Comparison of ENCODE assay signal across 29 cellular contexts in genomic region chr10:111384556-111384955, GRCh38.
"Had no signal": no experiment of that assay in that cellular context is flagged by ENCODE, and none has a peak within 500 bp of the region (broad histone marks: within the 10 kb centered on the region; RNA-seq: fewer than 3 reads in every experiment).

No MANE protein-coding gene starts in this region.

- ATAC-seq: activated naive CD8-positive, alpha-beta T cell treated with anti-CD3 and anti-CD28 coated beads, Interleukin-2, amount 50 U/mL, for 24 hours; heart right ventricle; left lobe of liver; lower lobe of right lung; mucosa of descending colon; natural killer cell treated with Interleukin-12 subunit alpha and Interleukin-12 subunit beta and Interleukin-15 and Interleukin-18, amount 100 ng/mL, for 72 hours; right cardiac atrium had no signal

- H3K9me3 ChIP-seq: esophagus muscularis mucosa, heart right ventricle, lower lobe of right lung, mucosa of descending colon, thoracic aorta, uterus had no signal

- H3K4me1 ChIP-seq: esophagus muscularis mucosa, heart right ventricle, lower lobe of right lung, uterus had no signal

- DNase-seq: activated B cell treated with CpG ODN at 0.5 μM for 24 hours; activated CD4-positive, alpha-beta T cell treated with anti-CD3 and anti-CD28 coated beads for 4 hours; activated CD4-positive, alpha-beta T cell treated with anti-CD3 and anti-CD28 coated beads, Interleukin-2, amount 50 U/mL, for 48 hours; activated CD8-positive, alpha-beta memory T cell treated with anti-CD3 and anti-CD28 coated beads, Interleukin-2, amount 50 U/mL, for 4 hours; activated gamma-delta T cell; activated naive CD4-positive, alpha-beta T cell treated with anti-CD3 and anti-CD28 coated beads, Interleukin-2, amount 50 U/mL, for 16 hours; activated naive CD8-positive, alpha-beta T cell treated with anti-CD3 and anti-CD28 coated beads, Interleukin-2, amount 50 U/mL, for 24 hours; activated T-cell treated with anti-CD3 and anti-CD28 coated beads, Interleukin-2, amount 50 U/mL, for 1 hour; amygdala; effector CD4-positive, alpha-beta T cell; foreskin melanocyte; heart right ventricle; lower lobe of right lung; mesendoderm; mucosa of descending colon; right cardiac atrium; stimulated activated CD4-positive, alpha-beta T cell treated with anti-CD3 and anti-CD28 coated beads, Interleukin-2, amount 100 ng/mL, for 48 hours; stimulated activated naive CD4-positive, alpha-beta T cell treated with Interleukin-2 at 50 U/mL for 16 hours; T-helper 1 cell; trophoblast cell; uterus had no signal

- H3K27ac ChIP-seq: esophagus muscularis mucosa, heart right ventricle, lower lobe of right lung, uterus had no signal

- H3K36me3 ChIP-seq: esophagus muscularis mucosa, heart right ventricle, lower lobe of right lung, thoracic aorta, uterus had no signal

- H3K4me1 Mint-ChIP-seq: activated B cell treated with CpG ODN at 0.5 μM for 24 hours; activated naive CD8-positive, alpha-beta T cell treated with anti-CD3 and anti-CD28 coated beads, Interleukin-2, amount 50 U/mL, for 24 hours; central memory CD8-positive, alpha-beta T cell had no signal

- H3K27me3 Mint-ChIP-seq: dendritic cell treated with granulocyte-macrophage colony-stimulating factor and Interleukin-4, amounts not matched to agents 40 ng/mL and 50 ng/mL, for 4 days had no signal

- H3K27me3 ChIP-seq: uterus had no signal

- H3K27ac Mint-ChIP-seq: activated B cell treated with CpG ODN at 0.5 μM for 24 hours; activated naive CD8-positive, alpha-beta T cell treated with anti-CD3 and anti-CD28 coated beads, Interleukin-2, amount 50 U/mL, for 24 hours; activated T-helper 1 cell treated with anti-CD3 and anti-CD28 coated beads, Interleukin-12 subunit alpha, Interleukin-12 subunit beta, Interleukin-2, Interleukin-4 antibody, amounts not matched to agents 30 ng/mL and 10 ng/mL and 1 ng/mL, durations not matched to agents 14 hours and 24 hours and 36 hours; dendritic cell treated with granulocyte-macrophage colony-stimulating factor and Interleukin-4, amounts not matched to agents 40 ng/mL and 50 ng/mL, for 4 days; natural killer cell treated with Interleukin-12 subunit alpha and Interleukin-12 subunit beta and Interleukin-15 and Interleukin-18, amount 100 ng/mL, for 72 hours; T-helper 2 cell treated with Interferon-gamma antibody and Interleukin-4, amounts not matched to agents 5 μg/mL and 100 μg/mL, for 36 hours had no signal

- H3K36me3 Mint-ChIP-seq: natural killer cell treated with Interleukin-12 subunit alpha and Interleukin-12 subunit beta and Interleukin-15 and Interleukin-18, amount 100 ng/mL, for 72 hours had no signal

- H3K9me3 Mint-ChIP-seq: activated naive CD8-positive, alpha-beta T cell treated with anti-CD3 and anti-CD28 coated beads, Interleukin-2, amount 50 U/mL, for 24 hours; activated T-helper 1 cell treated with anti-CD3 and anti-CD28 coated beads, Interleukin-12 subunit alpha, Interleukin-12 subunit beta, Interleukin-2, Interleukin-4 antibody, amounts not matched to agents 30 ng/mL and 10 ng/mL and 1 ng/mL, durations not matched to agents 14 hours and 24 hours and 36 hours; central memory CD8-positive, alpha-beta T cell; T-helper 2 cell treated with Interferon-gamma antibody and Interleukin-4, amounts not matched to agents 5 μg/mL and 100 μg/mL, for 36 hours had no signal

- H3K4me3 Mint-ChIP-seq: activated B cell treated with CpG ODN at 0.5 μM for 24 hours; activated naive CD8-positive, alpha-beta T cell treated with anti-CD3 and anti-CD28 coated beads, Interleukin-2, amount 50 U/mL, for 24 hours; activated T-helper 1 cell treated with anti-CD3 and anti-CD28 coated beads, Interleukin-12 subunit alpha, Interleukin-12 subunit beta, Interleukin-2, Interleukin-4 antibody, amounts not matched to agents 30 ng/mL and 10 ng/mL and 1 ng/mL, durations not matched to agents 14 hours and 24 hours and 36 hours; central memory CD8-positive, alpha-beta T cell; dendritic cell treated with granulocyte-macrophage colony-stimulating factor and Interleukin-4, amounts not matched to agents 40 ng/mL and 50 ng/mL, for 4 days; natural killer cell treated with Interleukin-12 subunit alpha and Interleukin-12 subunit beta and Interleukin-15 and Interleukin-18, amount 100 ng/mL, for 72 hours; T-helper 2 cell treated with Interferon-gamma antibody and Interleukin-4, amounts not matched to agents 5 μg/mL and 100 μg/mL, for 36 hours had no signal

- H3K4me3 ChIP-seq: esophagus muscularis mucosa, heart right ventricle, lower lobe of right lung, mucosa of descending colon, thoracic aorta, uterus had no signal
